1 cellular context compared by ENCODE assay signal in genomic region chrX:123993904-123994635, GRCh38.
TF ChIP-seq lines count a peak whose summit lies in the region.

No MANE protein-coding gene starts in this region.

TF ChIP-seq in K562, 482 proteins besides CTCF, POLR2A, EP300 and RAD21 (continued from another document):
- no peak for TF ChIP-seq ZNF395 (CRISPR knock-in tag; IDR thresholded peaks at IDR 0.05)
- TF ChIP-seq YY1 (IDR thresholded peaks at IDR 0.05; ENCODE audit: borderline replicate concordance in 1 of 3, control insufficient read depth in 1 of 3, extremely low read depth in 1 of 3, insufficient read depth in 3 of 3, insufficient read length in 1 of 3, insufficient replicate concordance in 2 of 3, low read depth in 1 of 3, low read length in 2 of 3) = no peak
- no peak for TF ChIP-seq ZNF124 (CRISPR knock-in tag; IDR thresholded peaks at IDR 0.05)
- no peak for TF ChIP-seq IRF9 (tag; IDR thresholded peaks at IDR 0.05)
- TF ChIP-seq RBM39 (optimal IDR thresholded peaks at IDR 0.05; ENCODE audit: low read depth, low read length) = no peak
- TF ChIP-seq ZFP36 (IDR thresholded peaks at IDR 0.05; ENCODE audit: low read depth, low read length, partially characterized antibody) = no peak
- no peak for TF ChIP-seq MAX (CRISPR knock-in tag; IDR thresholded peaks at IDR 0.05)
- TF ChIP-seq ARHGAP35 (IDR thresholded peaks at IDR 0.05; ENCODE audit: partially characterized antibody) = no peak
- TF ChIP-seq NR2C1 (IDR thresholded peaks at IDR 0.05) = peak; percentile 61; the same call in 1 of the 2 replicates
- peak; percentile 72 for TF ChIP-seq NR2C1 (tag; IDR thresholded peaks at IDR 0.05)
- no peak for TF ChIP-seq HDAC8 (tag; IDR thresholded peaks at IDR 0.05)
- no peak for TF ChIP-seq ZNF830 (CRISPR knock-in tag; IDR thresholded peaks at IDR 0.05)
- no peak for TF ChIP-seq ZNF717 (CRISPR knock-in tag; IDR thresholded peaks at IDR 0.05)
- TF ChIP-seq SPI1 (IDR thresholded peaks at IDR 0.05; ENCODE audit: borderline replicate concordance, low read depth, low read length) = peak; percentile 86
- no peak for TF ChIP-seq ZNF766 (CRISPR knock-in tag; conservative IDR thresholded peaks at IDR 0.05)
- no peak for TF ChIP-seq RBM34 (IDR thresholded peaks at IDR 0.05; ENCODE audit: borderline replicate concordance, insufficient read depth, low read length)
- TF ChIP-seq SREBF2 (CRISPR knock-in tag; IDR thresholded peaks at IDR 0.05) = no peak
- no peak for TF ChIP-seq NR2C2 (CRISPR knock-in tag; IDR thresholded peaks at IDR 0.05)
- peak; percentile 24; the same call in 1 of the 2 replicates for TF ChIP-seq NR2C2 (tag; IDR thresholded peaks at IDR 0.05)
TF ChIP-seq in K562: peak in this region for 3.
